In the genomic region with DNA sequence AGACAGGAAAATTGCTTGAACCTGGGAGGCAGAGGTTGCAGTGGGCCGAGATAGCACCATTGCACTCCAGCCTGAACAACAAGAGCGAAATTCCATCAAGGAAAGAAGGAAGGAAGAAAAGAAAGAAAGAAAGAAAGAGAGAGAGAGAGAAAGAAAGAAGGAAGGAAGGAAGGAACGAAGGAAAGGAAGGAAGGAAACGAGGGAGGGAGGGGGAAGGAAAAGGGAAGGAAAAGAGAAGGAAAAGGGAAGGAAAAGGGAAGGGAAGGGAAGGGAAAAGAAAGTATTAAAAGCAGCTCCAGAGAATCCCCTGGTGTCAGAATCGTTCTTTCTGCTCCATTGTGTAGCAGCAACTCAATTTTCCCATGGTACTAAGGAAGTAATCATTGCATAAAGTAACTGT, we compare ENCODE assay signal across 38 cellular contexts.
"Had no signal": no experiment of that assay in that cellular context is flagged by ENCODE, and none has a peak within 500 bp of the region (broad histone marks: within the 10 kb centered on the region; RNA-seq: fewer than 3 reads in every experiment).

No MANE protein-coding gene starts in this region.

- H3K9me3 Mint-ChIP-seq: activated naive CD4-positive, alpha-beta T cell treated with anti-CD3 and anti-CD28 coated beads for 36 hours; activated naive CD4-positive, alpha-beta T cell treated with anti-CD3 and anti-CD28 coated beads, Interleukin-2, amount 50 U/mL, for 24 hours; activated naive CD4-positive, alpha-beta T cell treated with anti-CD3 and anti-CD28 coated beads, Interleukin-2, amount 50 U/mL, for 72 hours; activated naive CD8-positive, alpha-beta T cell treated with anti-CD3 and anti-CD28 coated beads for 36 hours; activated naive CD8-positive, alpha-beta T cell treated with anti-CD3 and anti-CD28 coated beads, Interleukin-2, amount 10 ng/mL, durations not matched to agents 7 days and 5 days; activated naive CD8-positive, alpha-beta T cell treated with anti-CD3 and anti-CD28 coated beads, Interleukin-2, amount 50 U/mL, for 24 hours; activated T-cell treated with anti-CD3 and anti-CD28 coated beads, Interleukin-2, amount 50 U/mL, for 24 hours; activated T-cell treated with anti-CD3 and anti-CD28 coated beads, Interleukin-2, amount 50 U/mL, for 4 hours; activated T-cell treated with anti-CD3 and anti-CD28 coated beads, Interleukin-2, amount 50 U/mL, for 72 hours; activated T-helper 1 cell treated with anti-CD3 and anti-CD28 coated beads, Interleukin-12 subunit alpha, Interleukin-12 subunit beta, Interleukin-2, Interleukin-4 antibody, amounts not matched to agents 30 ng/mL and 10 ng/mL and 1 ng/mL, durations not matched to agents 14 hours and 24 hours and 36 hours; activated T-helper 17 cell treated with anti-CD3 and anti-CD28 coated beads, Interleukin-2, amount 50 U/mL, for 72 hours; activated T-helper 2 cell treated with anti-CD3 and anti-CD28 coated beads, Interferon-gamma antibody, Interleukin-2, Interleukin-4, amounts not matched to agents 10 μg/mL and 5 μg/mL and 100 μg/mL, durations not matched to agents 14 hours and 24 hours and 36 hours; central memory CD8-positive, alpha-beta T cell had no signal

- H3K4me3 Mint-ChIP-seq: activated naive CD4-positive, alpha-beta T cell treated with anti-CD3 and anti-CD28 coated beads for 36 hours; activated naive CD4-positive, alpha-beta T cell treated with anti-CD3 and anti-CD28 coated beads, Interleukin-2, amount 50 U/mL, for 24 hours; activated naive CD8-positive, alpha-beta T cell; activated naive CD8-positive, alpha-beta T cell treated with anti-CD3 and anti-CD28 coated beads for 36 hours; activated naive CD8-positive, alpha-beta T cell treated with anti-CD3 and anti-CD28 coated beads, Interleukin-2, amount 10 ng/mL, durations not matched to agents 7 days and 5 days; activated naive CD8-positive, alpha-beta T cell treated with anti-CD3 and anti-CD28 coated beads, Interleukin-2, amount 50 U/mL, for 24 hours; activated T-cell treated with anti-CD3 and anti-CD28 coated beads, Interleukin-2, amount 50 U/mL, for 24 hours; activated T-cell treated with anti-CD3 and anti-CD28 coated beads, Interleukin-2, amount 50 U/mL, for 4 hours; activated T-cell treated with anti-CD3 and anti-CD28 coated beads, Interleukin-2, amount 50 U/mL, for 72 hours; activated T-helper 1 cell treated with anti-CD3 and anti-CD28 coated beads, Interleukin-12 subunit alpha, Interleukin-12 subunit beta, Interleukin-2, Interleukin-4 antibody, amounts not matched to agents 30 ng/mL and 10 ng/mL and 1 ng/mL, durations not matched to agents 14 hours and 24 hours and 36 hours; activated T-helper 17 cell treated with anti-CD3 and anti-CD28 coated beads, Interleukin-2, amount 50 U/mL, for 72 hours; brain; central memory CD8-positive, alpha-beta T cell had no signal

- H3K36me3 Mint-ChIP-seq: activated naive CD4-positive, alpha-beta T cell treated with anti-CD3 and anti-CD28 coated beads, Interleukin-2, amount 50 U/mL, for 24 hours; activated naive CD4-positive, alpha-beta T cell treated with anti-CD3 and anti-CD28 coated beads, Interleukin-2, amount 50 U/mL, for 72 hours; activated naive CD8-positive, alpha-beta T cell; activated naive CD8-positive, alpha-beta T cell treated with anti-CD3 and anti-CD28 coated beads for 36 hours; activated naive CD8-positive, alpha-beta T cell treated with anti-CD3 and anti-CD28 coated beads, Interleukin-2, amount 10 ng/mL, durations not matched to agents 7 days and 5 days; brain had no signal

- H3K27me3 Mint-ChIP-seq: activated naive CD4-positive, alpha-beta T cell treated with anti-CD3 and anti-CD28 coated beads, Interleukin-2, amount 50 U/mL, for 24 hours; activated naive CD8-positive, alpha-beta T cell treated with anti-CD3 and anti-CD28 coated beads, Interleukin-2, amount 50 U/mL, for 24 hours; activated T-cell treated with anti-CD3 and anti-CD28 coated beads, Interleukin-2, amount 50 U/mL, for 24 hours; activated T-helper 17 cell treated with anti-CD3 and anti-CD28 coated beads, Interleukin-2, amount 50 U/mL, for 72 hours; central memory CD8-positive, alpha-beta T cell had no signal

- H3K27me3 ChIP-seq: adrenal gland, ascending aorta, body of pancreas, brain microvascular endothelial cell, breast epithelium, cardiac muscle cell had no signal

- H3K9me3 ChIP-seq: adrenal gland, ascending aorta, body of pancreas, breast epithelium had no signal

- DNase-seq: activated effector memory CD4-positive, alpha-beta T cell treated with anti-CD3 and anti-CD28 coated beads, Interleukin-2, amount 50 U/mL, for 16 hours; activated effector memory CD4-positive, alpha-beta T cell treated with Interleukin-2 at 50 U/mL for 16 hours; activated gamma-delta T cell; activated naive CD4-positive, alpha-beta T cell; activated naive CD4-positive, alpha-beta T cell treated with anti-CD3 and anti-CD28 coated beads for 36 hours; activated naive CD4-positive, alpha-beta T cell treated with anti-CD3 and anti-CD28 coated beads, Interleukin-2, amount 50 U/mL, for 16 hours; activated naive CD4-positive, alpha-beta T cell treated with Interleukin-2 at 50 U/mL for 16 hours; activated naive CD8-positive, alpha-beta T cell treated with anti-CD3 and anti-CD28 coated beads for 36 hours; activated naive CD8-positive, alpha-beta T cell treated with anti-CD3 and anti-CD28 coated beads, Interleukin-2, amount 10 ng/mL, durations not matched to agents 7 days and 5 days; activated naive CD8-positive, alpha-beta T cell treated with anti-CD3 and anti-CD28 coated beads, Interleukin-2, amount 50 U/mL, for 24 hours; activated T-cell treated with anti-CD3 and anti-CD28 coated beads, Interleukin-2, amount 50 U/mL, for 1 hour; activated T-cell treated with anti-CD3 and anti-CD28 coated beads, Interleukin-2, amount 50 U/mL, for 24 hours; activated T-cell treated with anti-CD3 and anti-CD28 coated beads, Interleukin-2, amount 50 U/mL, for 4 hours; activated T-cell treated with anti-CD3 and anti-CD28 coated beads, Interleukin-2, amount 50 U/mL, for 48 hours; activated T-cell treated with anti-CD3 and anti-CD28 coated beads, Interleukin-2, amount 50 U/mL, for 72 hours; adrenal gland; amniotic stem cell; amygdala; anterior cingulate cortex; aorta; body of pancreas; brain microvascular endothelial cell; caudate nucleus; central memory CD4-positive, alpha-beta T cell; cerebellar nuclear complex had no signal

- H3K4me1 ChIP-seq: ascending aorta, body of pancreas, breast epithelium had no signal

- H3K36me3 ChIP-seq: adrenal gland, ascending aorta, brain microvascular endothelial cell, breast epithelium, cardiac muscle cell had no signal

- H3K4me3 ChIP-seq: adrenal gland, ascending aorta, body of pancreas, breast epithelium, cardiac muscle cell had no signal

- ATAC-seq: activated naive CD4-positive, alpha-beta T cell treated with anti-CD3 and anti-CD28 coated beads, Interleukin-2, amount 50 U/mL, for 72 hours; activated naive CD8-positive, alpha-beta T cell treated with anti-CD3 and anti-CD28 coated beads, Interleukin-2, amount 50 U/mL, for 24 hours; activated T-cell treated with anti-CD3 and anti-CD28 coated beads, Interleukin-2, amount 50 U/mL, for 4 hours; activated T-cell treated with anti-CD3 and anti-CD28 coated beads, Interleukin-2, amount 50 U/mL, for 72 hours; activated T-helper 17 cell treated with anti-CD3 and anti-CD28 coated beads, Interleukin-2, amount 50 U/mL, for 72 hours; body of pancreas had no signal

- H3K27ac ChIP-seq: adrenal gland, ascending aorta, body of pancreas, brain microvascular endothelial cell, breast epithelium, cardiac muscle cell had no signal

- FAIRE-seq: astrocyte, bronchial epithelial cell had no signal

- H3K27ac Mint-ChIP-seq: activated naive CD4-positive, alpha-beta T cell treated with anti-CD3 and anti-CD28 coated beads for 36 hours; activated naive CD4-positive, alpha-beta T cell treated with anti-CD3 and anti-CD28 coated beads, Interleukin-2, amount 50 U/mL, for 24 hours; activated naive CD4-positive, alpha-beta T cell treated with anti-CD3 and anti-CD28 coated beads, Interleukin-2, amount 50 U/mL, for 72 hours; activated naive CD8-positive, alpha-beta T cell; activated naive CD8-positive, alpha-beta T cell treated with anti-CD3 and anti-CD28 coated beads for 36 hours; activated naive CD8-positive, alpha-beta T cell treated with anti-CD3 and anti-CD28 coated beads, Interleukin-2, amount 10 ng/mL, durations not matched to agents 7 days and 5 days; activated naive CD8-positive, alpha-beta T cell treated with anti-CD3 and anti-CD28 coated beads, Interleukin-2, amount 50 U/mL, for 24 hours; activated T-cell treated with anti-CD3 and anti-CD28 coated beads, Interleukin-2, amount 50 U/mL, for 24 hours; activated T-cell treated with anti-CD3 and anti-CD28 coated beads, Interleukin-2, amount 50 U/mL, for 72 hours; activated T-helper 1 cell treated with anti-CD3 and anti-CD28 coated beads, Interleukin-12 subunit alpha, Interleukin-12 subunit beta, Interleukin-2, Interleukin-4 antibody, amounts not matched to agents 30 ng/mL and 10 ng/mL and 1 ng/mL, durations not matched to agents 14 hours and 24 hours and 36 hours; activated T-helper 17 cell treated with anti-CD3 and anti-CD28 coated beads, Interleukin-2, amount 50 U/mL, for 72 hours; activated T-helper 2 cell treated with anti-CD3 and anti-CD28 coated beads, Interferon-gamma antibody, Interleukin-2, Interleukin-4, amounts not matched to agents 10 μg/mL and 5 μg/mL and 100 μg/mL, durations not matched to agents 14 hours and 24 hours and 36 hours; brain had no signal

- H3K4me1 Mint-ChIP-seq: activated naive CD4-positive, alpha-beta T cell treated with anti-CD3 and anti-CD28 coated beads, Interleukin-2, amount 50 U/mL, for 24 hours; activated naive CD8-positive, alpha-beta T cell treated with anti-CD3 and anti-CD28 coated beads for 36 hours; activated naive CD8-positive, alpha-beta T cell treated with anti-CD3 and anti-CD28 coated beads, Interleukin-2, amount 10 ng/mL, durations not matched to agents 7 days and 5 days; activated naive CD8-positive, alpha-beta T cell treated with anti-CD3 and anti-CD28 coated beads, Interleukin-2, amount 50 U/mL, for 24 hours; activated T-helper 17 cell treated with anti-CD3 and anti-CD28 coated beads, Interleukin-2, amount 50 U/mL, for 72 hours; brain; central memory CD8-positive, alpha-beta T cell had no signal
